Comparison of ENCODE assay signal across 8 cellular contexts in the genomic region with DNA sequence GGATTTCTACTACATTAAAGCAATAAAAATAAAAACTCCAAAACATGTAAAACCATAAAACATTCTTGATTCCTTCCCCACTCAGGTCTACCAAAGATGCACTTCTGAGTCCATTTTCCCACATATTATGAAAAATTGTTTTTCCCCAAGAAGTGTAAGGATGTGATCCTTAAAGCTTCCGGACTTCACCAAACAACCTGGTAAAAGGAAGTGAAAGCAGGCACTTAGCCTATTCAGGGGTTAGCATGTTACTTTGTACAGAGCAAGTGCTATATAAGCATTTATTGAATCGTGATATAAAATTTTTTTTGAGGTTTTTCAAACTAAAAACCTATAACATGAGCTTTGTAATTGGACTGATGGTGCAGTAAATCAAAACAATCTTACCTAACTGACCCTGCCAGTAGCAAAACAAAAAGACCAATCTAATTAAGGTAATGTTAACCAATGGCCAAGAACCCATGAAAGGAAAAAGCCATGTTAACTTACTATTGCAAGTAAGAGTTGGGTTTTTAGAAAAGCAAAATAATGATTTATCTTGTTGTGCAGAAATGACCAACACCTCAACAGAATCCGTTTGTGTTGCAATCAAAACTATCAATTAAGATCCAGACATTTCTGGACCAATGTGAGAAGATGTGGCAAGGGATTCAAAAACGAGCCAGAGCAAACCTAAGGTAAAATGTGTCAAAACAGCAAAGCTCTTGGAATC. TPM values are rescaled to one million over a fixed set of nuclear protein-coding genes. Genes with fewer than 3 reads are reported as not detected.
DNase-seq lines count a peak whose midpoint lies in the region; ATAC-seq and TF ChIP-seq lines count a peak whose summit lies in the region.

No MANE protein-coding gene starts in this region.

- H3K9me3 ChIP-seq in CD8-positive, alpha-beta memory T cell (ENCODE audit: low read length) = no peaks in the 10 kb centered on the region
- H3K9me3 ChIP-seq in effector memory CD4-positive, alpha-beta T cell (ENCODE audit: control insufficient read depth, low read length) = no peaks in the 10 kb centered on the region
- no peaks in the 10 kb centered on the region for H3K9me3 ChIP-seq in neuron (ENCODE audit: low read length)

- no peak for TF ChIP-seq CTCF in GM13977 (IDR thresholded peaks at IDR 0.05; ENCODE audit: extremely low read depth, insufficient read depth, missing control alignments)

- peaks cover 0 to 26% (median 1%) of the 10 kb centered on the region in 3 donors for H3K36me3 Mint-ChIP-seq in CD8-positive, alpha-beta memory T cell

- H3K27ac ChIP-seq in CD8-positive, alpha-beta memory T cell (ENCODE audit: low read depth, low read length) = peak overlapping the region; percentile 94
- no peak overlapping the region for H3K27ac ChIP-seq in effector memory CD4-positive, alpha-beta T cell (ENCODE audit: insufficient read depth, low read length, poor library complexity, severe bottlenecking)

- POLR2A ChIA-PET in CD8-positive, alpha-beta memory T cell (lab: Charles Lee) = no interaction called here

- H3K4me1 Mint-ChIP-seq in CD8-positive, alpha-beta memory T cell = peaks cover 59 to 78% (median 73%) of the 10 kb centered on the region in 3 donors

- no peaks in the 10 kb centered on the region for H3K9me3 Mint-ChIP-seq in CD8-positive, alpha-beta memory T cell

- DNase-seq in CD8-positive, alpha-beta memory T cell = no peak
- DNase-seq in NAMALWA (ENCODE audit: low spot score) = peak; percentile 46
- DNase-seq in effector memory CD4-positive, alpha-beta T cell = no peak
- DNase-seq in NCI-H2081 (lab: John Stamatoyannopoulos, UW) = no peak
- DNase-seq in stimulated activated CD4-positive, alpha-beta T cell treated with anti-CD3 and anti-CD28 coated beads, Interleukin-4, amount 100 ng/mL, for 4 hours = no peak
- DNase-seq in GM13977 (ENCODE audit: low spot score) = no peak

- H3K36me3 ChIP-seq in CD8-positive, alpha-beta memory T cell (ENCODE audit: insufficient read depth, low read length) = no peaks in the 10 kb centered on the region
- no peaks in the 10 kb centered on the region for H3K36me3 ChIP-seq in effector memory CD4-positive, alpha-beta T cell (ENCODE audit: control insufficient read depth, insufficient read depth, low read length)
- peaks cover 2% of the 10 kb centered on the region for H3K36me3 ChIP-seq in neuron (ENCODE audit: insufficient read depth, low read length)

- ATAC-seq in HG02852 (IDR thresholded peaks at IDR 0.05; ENCODE audit: unreplicated experiment) = no peak

- H3K27me3 ChIP-seq in CD8-positive, alpha-beta memory T cell (ENCODE audit: insufficient read depth, low read length, poor library complexity, severe bottlenecking) = no peaks in the 10 kb centered on the region
- no peaks in the 10 kb centered on the region for H3K27me3 ChIP-seq in effector memory CD4-positive, alpha-beta T cell (replicated peaks; ENCODE audit: control insufficient read depth, insufficient read depth, low read length, poor library complexity, severe bottlenecking)
- H3K27me3 ChIP-seq in neuron (ENCODE audit: insufficient read depth, low read length) = no peaks in the 10 kb centered on the region

- H3K4me3 ChIP-seq in CD8-positive, alpha-beta memory T cell (ENCODE audit: low read length) = peak overlapping the region; percentile 95
- H3K4me3 ChIP-seq in effector memory CD4-positive, alpha-beta T cell (ENCODE audit: insufficient read depth, low read depth, low read length, poor library complexity, severe bottlenecking) = peak overlapping the region; percentile 97
- H3K4me3 ChIP-seq in neuron (ENCODE audit: low read length) = peak overlapping the region; percentile 94

- H3K27me3 Mint-ChIP-seq in CD8-positive, alpha-beta memory T cell = peaks cover 0 to 2% of the 10 kb centered on the region in 2 donors

- peak overlapping the region; percentile 97 to 100 (median 100) for H3K27ac Mint-ChIP-seq in CD8-positive, alpha-beta memory T cell

- H2AFZ ChIP-seq in neuron (ENCODE audit: low read depth, low read length) = no peak overlapping the region

- CTCF ChIA-PET in CD8-positive, alpha-beta memory T cell (lab: Charles Lee) = interaction anchor here (0.7 kb wide), 1 partner anchor 24 kb away, joined by 3 read pairs; no protein-coding TSS in a partner anchor

- H3K4me1 ChIP-seq in CD8-positive, alpha-beta memory T cell (ENCODE audit: insufficient read depth, low read length) = peaks cover 69% of the 10 kb centered on the region
- peaks cover 11% of the 10 kb centered on the region for H3K4me1 ChIP-seq in effector memory CD4-positive, alpha-beta T cell (ENCODE audit: control insufficient read depth, insufficient read depth, low read length, poor library complexity, severe bottlenecking)
- peaks cover 17% of the 10 kb centered on the region for H3K4me1 ChIP-seq in neuron (ENCODE audit: insufficient read depth, low read length)

- peak overlapping the region; percentile 95 to 99 (median 99) for H3K4me3 Mint-ChIP-seq in CD8-positive, alpha-beta memory T cell

- in situ Hi-C loops in GM13977 (cut with MboI; ENCODE audit: low pct_unique_long_range_greater_than_20kb, low sequenced_read_pairs, unreplicated experiment) = no loop called here

RNA-seq across cellular contexts. Expression of a gene that starts 1.8 kb away (rescaled TPM):
- total RNA-seq in CD8-positive, alpha-beta memory T cell = 10 to 100 TPM; 32.4 to 32.8 TPM
- polyA plus RNA-seq in CD8-positive, alpha-beta memory T cell = 30.2 TPM
